In genomic region chr11:2940930-2941821, GRCh38 we compare ENCODE assay signal across 9 cellular contexts. TPM values are rescaled to one million over a fixed set of nuclear protein-coding genes. Genes with fewer than 3 reads are reported as not detected.
DNase-seq lines count a peak whose midpoint lies in the region; ATAC-seq and TF ChIP-seq lines count a peak whose summit lies in the region.
"Had no signal": no experiment of that assay in that cellular context is flagged by ENCODE, and none has a peak within 500 bp of the region (broad histone marks: within the 10 kb centered on the region; RNA-seq: fewer than 3 reads in every experiment).

No MANE protein-coding gene starts in this region.

- TF ChIP-seq POLR2A in vagina (IDR thresholded peaks at IDR 0.05) = no peak

- peaks cover 18% of the 10 kb centered on the region for H3K9me3 Mint-ChIP-seq in activated naive CD8-positive, alpha-beta T cell treated with anti-CD3 and anti-CD28 coated beads, Interleukin-2, amount 10 ng/mL, durations not matched to agents 7 days and 5 days
- H3K9me3 Mint-ChIP-seq in activated naive CD8-positive, alpha-beta T cell treated with anti-CD3 and anti-CD28 coated beads for 36 hours = peaks cover 22% of the 10 kb centered on the region
- H3K9me3 Mint-ChIP-seq in activated T-helper 1 cell treated with anti-CD3 and anti-CD28 coated beads, Interleukin-12 subunit alpha, Interleukin-12 subunit beta, Interleukin-2, Interleukin-4 antibody, amounts not matched to agents 30 ng/mL and 10 ng/mL and 1 ng/mL, durations not matched to agents 14 hours and 24 hours and 36 hours = peaks cover 22% of the 10 kb centered on the region

- peak; percentile 3 for ATAC-seq in activated naive CD8-positive, alpha-beta T cell treated with anti-CD3 and anti-CD28 coated beads, Interleukin-2, amount 10 ng/mL, durations not matched to agents 7 days and 5 days (ENCODE audit: low read depth)
- ATAC-seq in left colon (peak; percentile 64), HG03457 (IDR thresholded peaks at IDR 0.05; ENCODE audit: unreplicated experiment) (no peak)

- no peaks in the 10 kb centered on the region for H3K36me3 ChIP-seq in vagina

- H3K4me3 ChIP-seq in vagina = no peak overlapping the region

- peaks cover 30% of the 10 kb centered on the region for H3K36me3 Mint-ChIP-seq in activated naive CD8-positive, alpha-beta T cell treated with anti-CD3 and anti-CD28 coated beads, Interleukin-2, amount 10 ng/mL, durations not matched to agents 7 days and 5 days
- H3K36me3 Mint-ChIP-seq in activated naive CD8-positive, alpha-beta T cell treated with anti-CD3 and anti-CD28 coated beads for 36 hours = peaks cover 37% of the 10 kb centered on the region
- H3K36me3 Mint-ChIP-seq in activated T-helper 1 cell treated with anti-CD3 and anti-CD28 coated beads, Interleukin-12 subunit alpha, Interleukin-12 subunit beta, Interleukin-2, Interleukin-4 antibody, amounts not matched to agents 30 ng/mL and 10 ng/mL and 1 ng/mL, durations not matched to agents 14 hours and 24 hours and 36 hours (ENCODE audit: low read depth) = peaks cover 24% of the 10 kb centered on the region

- H3K27me3 ChIP-seq in vagina = no peaks in the 10 kb centered on the region

- H3K27ac Mint-ChIP-seq in activated naive CD8-positive, alpha-beta T cell treated with anti-CD3 and anti-CD28 coated beads, Interleukin-2, amount 10 ng/mL, durations not matched to agents 7 days and 5 days = no peak overlapping the region
- no peak overlapping the region for H3K27ac Mint-ChIP-seq in activated naive CD8-positive, alpha-beta T cell treated with anti-CD3 and anti-CD28 coated beads for 36 hours
- peak overlapping the region; percentile 23 for H3K27ac Mint-ChIP-seq in activated T-helper 1 cell treated with anti-CD3 and anti-CD28 coated beads, Interleukin-12 subunit alpha, Interleukin-12 subunit beta, Interleukin-2, Interleukin-4 antibody, amounts not matched to agents 30 ng/mL and 10 ng/mL and 1 ng/mL, durations not matched to agents 14 hours and 24 hours and 36 hours

- intact Hi-C loops in activated T-helper 1 cell treated with anti-CD3 and anti-CD28 coated beads, Interleukin-12 subunit alpha, Interleukin-12 subunit beta, Interleukin-2, Interleukin-4 antibody, amounts not matched to agents 30 ng/mL and 10 ng/mL and 1 ng/mL, durations not matched to agents 14 hours and 24 hours and 36 hours (cut with micrococcal nuclease) = no loop called here
- intact Hi-C loops in left colon (cut with DNase I, micrococcal nuclease) = no loop called here
- intact Hi-C loops in vagina (cut with DNase I) = no loop called here

- peaks cover 20% of the 10 kb centered on the region for H3K4me1 Mint-ChIP-seq in activated naive CD8-positive, alpha-beta T cell treated with anti-CD3 and anti-CD28 coated beads, Interleukin-2, amount 10 ng/mL, durations not matched to agents 7 days and 5 days
- peaks cover 23% of the 10 kb centered on the region for H3K4me1 Mint-ChIP-seq in activated naive CD8-positive, alpha-beta T cell treated with anti-CD3 and anti-CD28 coated beads for 36 hours
- peaks cover 14% of the 10 kb centered on the region for H3K4me1 Mint-ChIP-seq in activated T-helper 1 cell treated with anti-CD3 and anti-CD28 coated beads, Interleukin-12 subunit alpha, Interleukin-12 subunit beta, Interleukin-2, Interleukin-4 antibody, amounts not matched to agents 30 ng/mL and 10 ng/mL and 1 ng/mL, durations not matched to agents 14 hours and 24 hours and 36 hours (ENCODE audit: low read depth)

- no peak for TF ChIP-seq CTCF in vagina (IDR thresholded peaks at IDR 0.05)

- H3K4me1 ChIP-seq in vagina = peaks cover 22% of the 10 kb centered on the region

- no peak overlapping the region for H3K27ac ChIP-seq in vagina

- DNase-seq in activated naive CD8-positive, alpha-beta T cell treated with anti-CD3 and anti-CD28 coated beads, Interleukin-2, amount 10 ng/mL, durations not matched to agents 7 days and 5 days = no peak
- DNase-seq in activated naive CD8-positive, alpha-beta T cell treated with anti-CD3 and anti-CD28 coated beads for 36 hours = no peak
- DNase-seq in activated T-helper 1 cell treated with anti-CD3 and anti-CD28 coated beads, Interleukin-12 subunit alpha, Interleukin-12 subunit beta, Interleukin-2, Interleukin-4 antibody, amounts not matched to agents 30 ng/mL and 10 ng/mL and 1 ng/mL, durations not matched to agents 14 hours and 24 hours and 36 hours (ENCODE audit: low spot score) = no peak
- DNase-seq in left colon (peak; percentile 75), ecto neural progenitor cell (ENCODE audit: low spot score) (no peak), vagina (ENCODE audit: extremely low spot score in 2 of 2) (no peak)
- no peak for DNase-seq in central memory CD4-positive, alpha-beta T cell
- DNase-seq: activated CD4-positive, alpha-beta T cell treated with anti-CD3 and anti-CD28 coated beads, Interleukin-2, amount 50 U/mL, for 4 hours had no signal

- POLR2A ChIA-PET in activated naive CD8-positive, alpha-beta T cell treated with anti-CD3 and anti-CD28 coated beads, Interleukin-2, amount 10 ng/mL, durations not matched to agents 7 days and 5 days (lab: Charles Lee) = interaction anchor here (1.1 to 1.9 kb wide), 4 partner anchors 8 to 51 kb away, joined by 3 to 8 read pairs (median 4); partner anchors contain the start of gene NAP1L4

- peaks cover 7% of the 10 kb centered on the region for H3K9me3 ChIP-seq in vagina

- H3K4me3 Mint-ChIP-seq in activated naive CD8-positive, alpha-beta T cell treated with anti-CD3 and anti-CD28 coated beads, Interleukin-2, amount 10 ng/mL, durations not matched to agents 7 days and 5 days = no peak overlapping the region
- H3K4me3 Mint-ChIP-seq in activated naive CD8-positive, alpha-beta T cell treated with anti-CD3 and anti-CD28 coated beads for 36 hours = no peak overlapping the region
- no peak overlapping the region for H3K4me3 Mint-ChIP-seq in activated T-helper 1 cell treated with anti-CD3 and anti-CD28 coated beads, Interleukin-12 subunit alpha, Interleukin-12 subunit beta, Interleukin-2, Interleukin-4 antibody, amounts not matched to agents 30 ng/mL and 10 ng/mL and 1 ng/mL, durations not matched to agents 14 hours and 24 hours and 36 hours

- H3K27me3 Mint-ChIP-seq in activated naive CD8-positive, alpha-beta T cell treated with anti-CD3 and anti-CD28 coated beads, Interleukin-2, amount 10 ng/mL, durations not matched to agents 7 days and 5 days = no peaks in the 10 kb centered on the region
- H3K27me3 Mint-ChIP-seq in activated naive CD8-positive, alpha-beta T cell treated with anti-CD3 and anti-CD28 coated beads for 36 hours = no peaks in the 10 kb centered on the region
- H3K27me3 Mint-ChIP-seq in activated T-helper 1 cell treated with anti-CD3 and anti-CD28 coated beads, Interleukin-12 subunit alpha, Interleukin-12 subunit beta, Interleukin-2, Interleukin-4 antibody, amounts not matched to agents 30 ng/mL and 10 ng/mL and 1 ng/mL, durations not matched to agents 14 hours and 24 hours and 36 hours (ENCODE audit: insufficient read depth) = no peaks in the 10 kb centered on the region

RNA-seq across cellular contexts. Expression of gene PHLDA2, which starts 12.0 kb away (rescaled TPM):
- under 1 TPM; 0.55 to 0.65 TPM for total RNA-seq in activated naive CD8-positive, alpha-beta T cell treated with anti-CD3 and anti-CD28 coated beads, Interleukin-2, amount 10 ng/mL, durations not matched to agents 7 days and 5 days
- total RNA-seq in activated naive CD8-positive, alpha-beta T cell treated with anti-CD3 and anti-CD28 coated beads for 36 hours = 1 to 10 TPM; 1.3 to 2.5 TPM
- total RNA-seq in activated T-helper 1 cell treated with anti-CD3 and anti-CD28 coated beads, Interleukin-12 subunit alpha, Interleukin-12 subunit beta, Interleukin-2, Interleukin-4 antibody, amounts not matched to agents 30 ng/mL and 10 ng/mL and 1 ng/mL, durations not matched to agents 14 hours and 24 hours and 36 hours = 25.7 and 28.0 TPM in 2 replicates
- 10 to 100 TPM; 29.9 to 36.7 TPM for total RNA-seq in left colon
- total RNA-seq in vagina = 43.5 TPM

RNA-seq across cellular contexts. Expression of gene NAP1L4, which starts 51.0 kb away (rescaled TPM):
- total RNA-seq in activated naive CD8-positive, alpha-beta T cell treated with anti-CD3 and anti-CD28 coated beads, Interleukin-2, amount 10 ng/mL, durations not matched to agents 7 days and 5 days = 100 to 1,000 TPM; 346 to 363 TPM
- total RNA-seq in activated naive CD8-positive, alpha-beta T cell treated with anti-CD3 and anti-CD28 coated beads for 36 hours = 100 to 1,000 TPM; 222 to 226 TPM
- total RNA-seq in activated T-helper 1 cell treated with anti-CD3 and anti-CD28 coated beads, Interleukin-12 subunit alpha, Interleukin-12 subunit beta, Interleukin-2, Interleukin-4 antibody, amounts not matched to agents 30 ng/mL and 10 ng/mL and 1 ng/mL, durations not matched to agents 14 hours and 24 hours and 36 hours = 284 and 285 TPM in 2 replicates
- total RNA-seq in left colon (100 to 1,000 TPM in 1 of 2 donors, 10 to 100 TPM in 1; 88.8 to 103 TPM), vagina (108 TPM)

RNA-seq across cellular contexts. Expression of gene CDKN1C, which starts 55.6 kb away (rescaled TPM):
- 1 to 10 TPM; 2.9 to 3.1 TPM for total RNA-seq in activated naive CD8-positive, alpha-beta T cell treated with anti-CD3 and anti-CD28 coated beads, Interleukin-2, amount 10 ng/mL, durations not matched to agents 7 days and 5 days
- total RNA-seq in activated naive CD8-positive, alpha-beta T cell treated with anti-CD3 and anti-CD28 coated beads for 36 hours = 1 to 10 TPM in 1 of 2 experiments, under 1 TPM in 1; 0.85 to 1.0 TPM
- total RNA-seq in activated T-helper 1 cell treated with anti-CD3 and anti-CD28 coated beads, Interleukin-12 subunit alpha, Interleukin-12 subunit beta, Interleukin-2, Interleukin-4 antibody, amounts not matched to agents 30 ng/mL and 10 ng/mL and 1 ng/mL, durations not matched to agents 14 hours and 24 hours and 36 hours = 3.1 and 3.9 TPM in 2 replicates
- 10 to 100 TPM in 1 of 2 donors, 1 to 10 TPM in 1; 5.8 to 10.6 TPM for total RNA-seq in left colon
- 67.3 TPM for total RNA-seq in vagina

Comparison
In these comparisons a context has a peak if more than half of its experiments do, and no peak if none do; other contexts are left out.
1. DNase-seq: peak in left colon (2 of 2); none in activated naive CD8-positive, alpha-beta T cell treated with anti-CD3 and anti-CD28 coated beads, Interleukin-2, amount 10 ng/mL, durations not matched to agents 7 days and 5 days (single experiment), activated naive CD8-positive, alpha-beta T cell treated with anti-CD3 and anti-CD28 coated beads for 36 hours (single experiment), activated T-helper 1 cell treated with anti-CD3 and anti-CD28 coated beads, Interleukin-12 subunit alpha, Interleukin-12 subunit beta, Interleukin-2, Interleukin-4 antibody, amounts not matched to agents 30 ng/mL and 10 ng/mL and 1 ng/mL, durations not matched to agents 14 hours and 24 hours and 36 hours (single experiment), ecto neural progenitor cell (single experiment), central memory CD4-positive, alpha-beta T cell (single experiment) and vagina (0 of 2).